ENCODE assay signal across 2 cellular contexts in the genomic region with DNA sequence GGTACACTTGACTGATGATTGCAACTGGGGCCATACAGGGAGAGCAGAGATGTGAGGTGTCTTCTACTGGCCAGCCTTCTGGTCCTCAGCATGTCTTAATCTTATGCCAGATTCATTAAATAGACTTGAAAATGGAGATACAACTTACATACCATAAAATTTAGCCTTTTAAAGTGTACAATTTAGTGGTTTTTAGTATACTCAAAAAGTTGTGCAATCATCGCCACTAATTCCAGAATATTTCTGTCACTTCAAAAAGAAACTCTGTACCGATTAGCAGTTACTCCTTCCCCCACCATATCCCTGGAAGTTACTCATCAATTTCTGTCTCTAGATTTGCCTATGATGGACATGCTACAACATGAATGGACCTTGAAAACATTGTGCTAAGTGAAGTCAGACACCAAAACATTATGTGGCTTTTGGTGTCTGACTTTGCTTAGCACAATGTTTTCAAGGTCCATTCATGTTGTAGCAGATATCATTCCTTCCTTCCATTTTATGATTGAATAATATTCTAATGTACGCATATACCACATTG.
A peak's percentile ranks its signal among the peaks of the same experiment; 100 is the strongest.
TF ChIP-seq lines count a peak whose summit lies in the region.

No MANE protein-coding gene starts in this region.

TF ChIP-seq in GM23338, 12 proteins besides CTCF, POLR2A, EP300 and RAD21 (continues in another document):
- TF ChIP-seq, protein P1, sequence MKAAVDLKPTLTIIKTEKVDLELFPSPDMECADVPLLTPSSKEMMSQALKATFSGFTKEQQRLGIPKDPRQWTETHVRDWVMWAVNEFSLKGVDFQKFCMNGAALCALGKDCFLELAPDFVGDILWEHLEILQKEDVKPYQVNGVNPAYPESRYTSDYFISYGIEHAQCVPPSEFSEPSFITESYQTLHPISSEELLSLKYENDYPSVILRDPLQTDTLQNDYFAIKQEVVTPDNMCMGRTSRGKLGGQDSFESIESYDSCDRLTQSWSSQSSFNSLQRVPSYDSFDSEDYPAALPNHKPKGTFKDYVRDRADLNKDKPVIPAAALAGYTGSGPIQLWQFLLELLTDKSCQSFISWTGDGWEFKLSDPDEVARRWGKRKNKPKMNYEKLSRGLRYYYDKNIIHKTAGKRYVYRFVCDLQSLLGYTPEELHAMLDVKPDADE (IDR thresholded peaks at IDR 0.05) = no peak
- TF ChIP-seq, protein P2, sequence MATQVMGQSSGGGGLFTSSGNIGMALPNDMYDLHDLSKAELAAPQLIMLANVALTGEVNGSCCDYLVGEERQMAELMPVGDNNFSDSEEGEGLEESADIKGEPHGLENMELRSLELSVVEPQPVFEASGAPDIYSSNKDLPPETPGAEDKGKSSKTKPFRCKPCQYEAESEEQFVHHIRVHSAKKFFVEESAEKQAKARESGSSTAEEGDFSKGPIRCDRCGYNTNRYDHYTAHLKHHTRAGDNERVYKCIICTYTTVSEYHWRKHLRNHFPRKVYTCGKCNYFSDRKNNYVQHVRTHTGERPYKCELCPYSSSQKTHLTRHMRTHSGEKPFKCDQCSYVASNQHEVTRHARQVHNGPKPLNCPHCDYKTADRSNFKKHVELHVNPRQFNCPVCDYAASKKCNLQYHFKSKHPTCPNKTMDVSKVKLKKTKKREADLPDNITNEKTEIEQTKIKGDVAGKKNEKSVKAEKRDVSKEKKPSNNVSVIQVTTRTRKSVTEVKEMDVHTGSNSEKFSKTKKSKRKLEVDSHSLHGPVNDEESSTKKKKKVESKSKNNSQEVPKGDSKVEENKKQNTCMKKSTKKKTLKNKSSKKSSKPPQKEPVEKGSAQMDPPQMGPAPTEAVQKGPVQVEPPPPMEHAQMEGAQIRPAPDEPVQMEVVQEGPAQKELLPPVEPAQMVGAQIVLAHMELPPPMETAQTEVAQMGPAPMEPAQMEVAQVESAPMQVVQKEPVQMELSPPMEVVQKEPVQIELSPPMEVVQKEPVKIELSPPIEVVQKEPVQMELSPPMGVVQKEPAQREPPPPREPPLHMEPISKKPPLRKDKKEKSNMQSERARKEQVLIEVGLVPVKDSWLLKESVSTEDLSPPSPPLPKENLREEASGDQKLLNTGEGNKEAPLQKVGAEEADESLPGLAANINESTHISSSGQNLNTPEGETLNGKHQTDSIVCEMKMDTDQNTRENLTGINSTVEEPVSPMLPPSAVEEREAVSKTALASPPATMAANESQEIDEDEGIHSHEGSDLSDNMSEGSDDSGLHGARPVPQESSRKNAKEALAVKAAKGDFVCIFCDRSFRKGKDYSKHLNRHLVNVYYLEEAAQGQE (IDR thresholded peaks at IDR 0.05; ENCODE audit: unreplicated experiment) = no peak
- no peak for TF ChIP-seq EZH2phosphoT487 (IDR thresholded peaks at IDR 0.05; ENCODE audit: unreplicated experiment)
- TF ChIP-seq STAT1 (IDR thresholded peaks at IDR 0.05; ENCODE audit: unreplicated experiment) = no peak
- TF ChIP-seq, protein P3, sequence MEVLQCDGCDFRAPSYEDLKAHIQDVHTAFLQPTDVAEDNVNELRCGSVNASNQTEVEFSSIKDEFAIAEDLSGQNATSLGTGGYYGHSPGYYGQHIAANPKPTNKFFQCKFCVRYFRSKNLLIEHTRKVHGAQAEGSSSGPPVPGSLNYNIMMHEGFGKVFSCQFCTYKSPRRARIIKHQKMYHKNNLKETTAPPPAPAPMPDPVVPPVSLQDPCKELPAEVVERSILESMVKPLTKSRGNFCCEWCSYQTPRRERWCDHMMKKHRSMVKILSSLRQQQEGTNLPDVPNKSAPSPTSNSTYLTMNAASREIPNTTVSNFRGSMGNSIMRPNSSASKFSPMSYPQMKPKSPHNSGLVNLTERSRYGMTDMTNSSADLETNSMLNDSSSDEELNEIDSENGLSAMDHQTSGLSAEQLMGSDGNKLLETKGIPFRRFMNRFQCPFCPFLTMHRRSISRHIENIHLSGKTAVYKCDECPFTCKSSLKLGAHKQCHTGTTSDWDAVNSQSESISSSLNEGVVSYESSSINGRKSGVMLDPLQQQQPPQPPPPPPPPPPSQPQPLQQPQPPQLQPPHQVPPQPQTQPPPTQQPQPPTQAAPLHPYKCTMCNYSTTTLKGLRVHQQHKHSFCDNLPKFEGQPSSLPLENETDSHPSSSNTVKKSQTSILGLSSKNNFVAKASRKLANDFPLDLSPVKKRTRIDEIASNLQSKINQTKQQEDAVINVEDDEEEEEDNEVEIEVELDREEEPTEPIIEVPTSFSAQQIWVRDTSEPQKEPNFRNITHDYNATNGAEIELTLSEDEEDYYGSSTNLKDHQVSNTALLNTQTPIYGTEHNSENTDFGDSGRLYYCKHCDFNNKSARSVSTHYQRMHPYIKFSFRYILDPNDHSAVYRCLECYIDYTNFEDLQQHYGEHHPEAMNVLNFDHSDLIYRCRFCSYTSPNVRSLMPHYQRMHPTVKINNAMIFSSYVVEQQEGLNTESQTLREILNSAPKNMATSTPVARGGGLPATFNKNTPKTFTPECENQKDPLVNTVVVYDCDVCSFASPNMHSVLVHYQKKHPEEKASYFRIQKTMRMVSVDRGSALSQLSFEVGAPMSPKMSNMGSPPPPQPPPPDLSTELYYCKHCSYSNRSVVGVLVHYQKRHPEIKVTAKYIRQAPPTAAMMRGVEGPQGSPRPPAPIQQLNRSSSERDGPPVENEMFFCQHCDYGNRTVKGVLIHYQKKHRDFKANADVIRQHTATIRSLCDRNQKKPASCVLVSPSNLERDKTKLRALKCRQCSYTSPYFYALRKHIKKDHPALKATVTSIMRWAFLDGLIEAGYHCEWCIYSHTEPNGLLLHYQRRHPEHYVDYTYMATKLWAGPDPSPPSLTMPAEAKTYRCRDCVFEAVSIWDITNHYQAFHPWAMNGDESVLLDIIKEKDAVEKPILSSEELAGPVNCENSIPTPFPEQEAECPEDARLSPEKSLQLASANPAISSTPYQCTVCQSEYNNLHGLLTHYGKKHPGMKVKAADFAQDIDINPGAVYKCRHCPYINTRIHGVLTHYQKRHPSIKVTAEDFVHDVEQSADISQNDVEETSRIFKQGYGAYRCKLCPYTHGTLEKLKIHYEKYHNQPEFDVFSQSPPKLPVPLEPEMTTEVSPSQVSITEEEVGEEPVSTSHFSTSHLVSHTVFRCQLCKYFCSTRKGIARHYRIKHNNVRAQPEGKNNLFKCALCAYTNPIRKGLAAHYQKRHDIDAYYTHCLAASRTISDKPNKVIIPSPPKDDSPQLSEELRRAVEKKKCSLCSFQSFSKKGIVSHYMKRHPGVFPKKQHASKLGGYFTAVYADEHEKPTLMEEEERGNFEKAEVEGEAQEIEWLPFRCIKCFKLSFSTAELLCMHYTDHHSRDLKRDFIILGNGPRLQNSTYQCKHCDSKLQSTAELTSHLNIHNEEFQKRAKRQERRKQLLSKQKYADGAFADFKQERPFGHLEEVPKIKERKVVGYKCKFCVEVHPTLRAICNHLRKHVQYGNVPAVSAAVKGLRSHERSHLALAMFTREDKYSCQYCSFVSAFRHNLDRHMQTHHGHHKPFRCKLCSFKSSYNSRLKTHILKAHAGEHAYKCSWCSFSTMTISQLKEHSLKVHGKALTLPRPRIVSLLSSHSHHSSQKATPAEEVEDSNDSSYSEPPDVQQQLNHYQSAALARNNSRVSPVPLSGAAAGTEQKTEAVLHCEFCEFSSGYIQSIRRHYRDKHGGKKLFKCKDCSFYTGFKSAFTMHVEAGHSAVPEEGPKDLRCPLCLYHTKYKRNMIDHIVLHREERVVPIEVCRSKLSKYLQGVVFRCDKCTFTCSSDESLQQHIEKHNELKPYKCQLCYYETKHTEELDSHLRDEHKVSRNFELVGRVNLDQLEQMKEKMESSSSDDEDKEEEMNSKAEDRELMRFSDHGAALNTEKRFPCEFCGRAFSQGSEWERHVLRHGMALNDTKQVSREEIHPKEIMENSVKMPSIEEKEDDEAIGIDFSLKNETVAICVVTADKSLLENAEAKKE (CRISPR knock-in tag; IDR thresholded peaks at IDR 0.05) = no peak
- no peak for TF ChIP-seq NANOG (IDR thresholded peaks at IDR 0.05; ENCODE audit: borderline replicate concordance)
- TF ChIP-seq ZNF331 (CRISPR knock-in tag; IDR thresholded peaks at IDR 0.05; ENCODE audit: low read depth) = no peak
- no peak for TF ChIP-seq CREB1 (CRISPR knock-in tag; IDR thresholded peaks at IDR 0.05; ENCODE audit: low read depth)
- no peak for TF ChIP-seq JUNB (IDR thresholded peaks at IDR 0.05; ENCODE audit: unreplicated experiment)

TF ChIP-seq in HepG2, 621 proteins besides CTCF, POLR2A, EP300 and RAD21:
- no peak for TF ChIP-seq ZFYVE20 (CRISPR knock-in tag; IDR thresholded peaks at IDR 0.05; ENCODE audit: borderline replicate concordance, low read depth)
- no peak for TF ChIP-seq ZNF17 (CRISPR knock-in tag; IDR thresholded peaks at IDR 0.05)
- peak; percentile 20; the same call in 1 of the 2 replicates for TF ChIP-seq CEBPB (IDR thresholded peaks at IDR 0.05; ENCODE audit: borderline replicate concordance, low read depth, low read length)
- TF ChIP-seq, protein P4, sequence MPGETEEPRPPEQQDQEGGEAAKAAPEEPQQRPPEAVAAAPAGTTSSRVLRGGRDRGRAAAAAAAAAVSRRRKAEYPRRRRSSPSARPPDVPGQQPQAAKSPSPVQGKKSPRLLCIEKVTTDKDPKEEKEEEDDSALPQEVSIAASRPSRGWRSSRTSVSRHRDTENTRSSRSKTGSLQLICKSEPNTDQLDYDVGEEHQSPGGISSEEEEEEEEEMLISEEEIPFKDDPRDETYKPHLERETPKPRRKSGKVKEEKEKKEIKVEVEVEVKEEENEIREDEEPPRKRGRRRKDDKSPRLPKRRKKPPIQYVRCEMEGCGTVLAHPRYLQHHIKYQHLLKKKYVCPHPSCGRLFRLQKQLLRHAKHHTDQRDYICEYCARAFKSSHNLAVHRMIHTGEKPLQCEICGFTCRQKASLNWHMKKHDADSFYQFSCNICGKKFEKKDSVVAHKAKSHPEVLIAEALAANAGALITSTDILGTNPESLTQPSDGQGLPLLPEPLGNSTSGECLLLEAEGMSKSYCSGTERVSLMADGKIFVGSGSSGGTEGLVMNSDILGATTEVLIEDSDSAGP (CRISPR knock-in tag; IDR thresholded peaks at IDR 0.05; ENCODE audit: borderline replicate concordance) = no peak
TF ChIP-seq in HepG2: peak in this region for 1.
